In the genomic region with DNA sequence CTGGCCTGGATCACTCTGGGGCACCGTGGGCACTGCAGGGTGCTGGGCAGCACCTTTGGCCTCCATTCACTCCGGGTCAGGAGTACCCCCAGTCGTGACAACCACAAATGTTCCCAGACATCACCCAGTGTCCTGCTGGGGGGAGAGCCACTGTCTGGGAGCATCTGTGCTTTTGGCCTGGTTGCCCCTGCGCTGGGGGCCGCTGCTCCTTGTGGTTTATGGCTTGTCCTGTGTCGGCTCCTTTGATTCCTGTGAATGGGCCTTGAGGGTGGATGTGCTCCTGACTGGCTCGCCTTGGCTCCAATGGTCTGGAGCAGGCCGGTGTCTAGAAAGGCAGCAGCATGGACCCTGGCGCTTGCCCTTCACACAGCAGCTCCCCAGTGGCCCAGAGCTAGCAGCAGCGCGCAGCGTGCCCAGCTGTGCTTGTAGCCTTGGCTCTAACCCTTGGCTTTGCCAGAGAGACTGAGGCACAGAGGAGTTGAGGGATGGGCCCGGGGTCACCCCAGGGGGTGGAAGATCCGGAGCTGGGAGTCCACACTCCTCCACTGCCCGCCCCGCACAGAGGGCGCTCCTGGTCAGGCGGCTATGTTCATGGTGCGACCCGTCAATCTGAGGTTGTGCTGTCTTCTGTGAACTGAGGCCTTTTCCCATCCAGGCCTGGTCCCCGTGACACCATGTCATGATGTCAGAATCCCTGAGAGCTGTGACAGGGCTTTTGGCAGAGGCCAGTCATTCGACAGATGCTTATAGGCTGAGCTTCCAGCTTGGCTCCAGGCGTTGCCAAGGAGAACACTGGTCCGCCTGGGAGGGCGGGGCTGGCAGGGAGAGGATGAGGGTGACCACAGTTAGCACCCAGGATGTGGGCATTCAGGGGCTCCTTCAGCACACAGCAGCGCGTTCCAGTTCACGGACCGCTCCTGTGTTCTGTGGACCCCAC, we compare ENCODE assay signal across 8 cellular contexts. TPM values are rescaled to one million over a fixed set of nuclear protein-coding genes. Genes with fewer than 3 reads are reported as not detected.
DNase-seq lines count a peak whose midpoint lies in the region; ATAC-seq, FAIRE-seq and TF ChIP-seq lines count a peak whose summit lies in the region.

No MANE protein-coding gene starts in this region.

- POLR2A ChIA-PET in WTC11 (lab: Charles Lee) = no interaction called here

- peaks cover 65% of the 10 kb centered on the region for H3K4me1 Mint-ChIP-seq in WTC11

- TF ChIP-seq POLR2A in GM12892 (IDR thresholded peaks at IDR 0.05; ENCODE audit: low read depth, low read length) = no peak

- peak; percentile 21 for DNase-seq in DMS 273 treated with DMSO at 0.1 percent for 48 hours (lab: John Stamatoyannopoulos, UW)
- DNase-seq in WTC11 (ENCODE audit: low spot score) = no peak
- DNase-seq in foreskin fibroblast = peak; percentile 60 to 78
- peak; percentile 77 to 99 (median 90) for DNase-seq in posterior cingulate gyrus
- no peak for DNase-seq in GM12892 (ENCODE audit: insufficient read length)
- no peak for DNase-seq in KBM-7
- DNase-seq in NCI-H774 (lab: John Stamatoyannopoulos, UW) = no peak

- ATAC-seq in WTC11 (no peak), esophagus mucosa (no peak)

- no peak overlapping the region for H3K4me3 Mint-ChIP-seq in WTC11

- H3K27me3 Mint-ChIP-seq in WTC11 (ENCODE audit: low read depth) = no peaks in the 10 kb centered on the region

- H3K9me3 Mint-ChIP-seq in WTC11 = no peaks in the 10 kb centered on the region

- in situ Hi-C loops in KBM-7 (cut with MboI; ENCODE audit: low pct_unique_long_range_greater_than_20kb, low sequenced_read_pairs) = no loop called here

- peaks cover 27% of the 10 kb centered on the region for H3K36me3 Mint-ChIP-seq in WTC11

- intact Hi-C loops in posterior cingulate gyrus (cut with DNase I) = no loop called here

- peak overlapping the region; percentile 95 for H3K27ac Mint-ChIP-seq in WTC11

- no peak for FAIRE-seq in GM12892 (lab: Jason Lieb, UNC)

- CTCF ChIA-PET in WTC11 (lab: Charles Lee) = no interaction called here

- TF ChIP-seq CTCF in WTC11 (IDR thresholded peaks at IDR 0.05) (no peak), foreskin fibroblast (IDR thresholded peaks at IDR 0.05; ENCODE audit: low read depth, low read length) (no peak)

- no peak overlapping the region for H3K4me3 ChIP-seq in foreskin fibroblast (ENCODE audit: low read depth in 1 of 2, low read length in 2 of 2)

TF ChIP-seq in WTC11, 78 proteins besides CTCF, POLR2A, EP300 and RAD21:
- TF ChIP-seq IRF1 (CRISPR knock-in tag; IDR thresholded peaks at IDR 0.05) = no peak
- no peak for TF ChIP-seq NFATC4 (CRISPR knock-in tag; IDR thresholded peaks at IDR 0.05)
- TF ChIP-seq, protein P1, sequence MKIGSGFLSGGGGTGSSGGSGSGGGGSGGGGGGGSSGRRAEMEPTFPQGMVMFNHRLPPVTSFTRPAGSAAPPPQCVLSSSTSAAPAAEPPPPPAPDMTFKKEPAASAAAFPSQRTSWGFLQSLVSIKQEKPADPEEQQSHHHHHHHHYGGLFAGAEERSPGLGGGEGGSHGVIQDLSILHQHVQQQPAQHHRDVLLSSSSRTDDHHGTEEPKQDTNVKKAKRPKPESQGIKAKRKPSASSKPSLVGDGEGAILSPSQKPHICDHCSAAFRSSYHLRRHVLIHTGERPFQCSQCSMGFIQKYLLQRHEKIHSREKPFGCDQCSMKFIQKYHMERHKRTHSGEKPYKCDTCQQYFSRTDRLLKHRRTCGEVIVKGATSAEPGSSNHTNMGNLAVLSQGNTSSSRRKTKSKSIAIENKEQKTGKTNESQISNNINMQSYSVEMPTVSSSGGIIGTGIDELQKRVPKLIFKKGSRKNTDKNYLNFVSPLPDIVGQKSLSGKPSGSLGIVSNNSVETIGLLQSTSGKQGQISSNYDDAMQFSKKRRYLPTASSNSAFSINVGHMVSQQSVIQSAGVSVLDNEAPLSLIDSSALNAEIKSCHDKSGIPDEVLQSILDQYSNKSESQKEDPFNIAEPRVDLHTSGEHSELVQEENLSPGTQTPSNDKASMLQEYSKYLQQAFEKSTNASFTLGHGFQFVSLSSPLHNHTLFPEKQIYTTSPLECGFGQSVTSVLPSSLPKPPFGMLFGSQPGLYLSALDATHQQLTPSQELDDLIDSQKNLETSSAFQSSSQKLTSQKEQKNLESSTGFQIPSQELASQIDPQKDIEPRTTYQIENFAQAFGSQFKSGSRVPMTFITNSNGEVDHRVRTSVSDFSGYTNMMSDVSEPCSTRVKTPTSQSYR (CRISPR knock-in tag; IDR thresholded peaks at IDR 0.05) = no peak
- no peak for TF ChIP-seq ZNF671 (CRISPR knock-in tag; IDR thresholded peaks at IDR 0.05)
- TF ChIP-seq MLX (CRISPR knock-in tag; IDR thresholded peaks at IDR 0.05) = no peak
- TF ChIP-seq ETV6 (CRISPR knock-in tag; IDR thresholded peaks at IDR 0.05) = no peak
- TF ChIP-seq IRF2 (CRISPR knock-in tag; IDR thresholded peaks at IDR 0.05; ENCODE audit: borderline replicate concordance, low read depth) = no peak
- no peak for TF ChIP-seq ZNF263 (CRISPR knock-in tag; IDR thresholded peaks at IDR 0.05; ENCODE audit: low read depth)
- no peak for TF ChIP-seq JAZF1 (CRISPR knock-in tag; IDR thresholded peaks at IDR 0.05)
- no peak for TF ChIP-seq OVOL2 (CRISPR knock-in tag; IDR thresholded peaks at IDR 0.05; ENCODE audit: borderline replicate concordance)
- no peak for TF ChIP-seq MXD4 (CRISPR knock-in tag; IDR thresholded peaks at IDR 0.05; ENCODE audit: borderline replicate concordance)
- TF ChIP-seq EMX1 (CRISPR knock-in tag; IDR thresholded peaks at IDR 0.05) = no peak
- TF ChIP-seq, protein P2, sequence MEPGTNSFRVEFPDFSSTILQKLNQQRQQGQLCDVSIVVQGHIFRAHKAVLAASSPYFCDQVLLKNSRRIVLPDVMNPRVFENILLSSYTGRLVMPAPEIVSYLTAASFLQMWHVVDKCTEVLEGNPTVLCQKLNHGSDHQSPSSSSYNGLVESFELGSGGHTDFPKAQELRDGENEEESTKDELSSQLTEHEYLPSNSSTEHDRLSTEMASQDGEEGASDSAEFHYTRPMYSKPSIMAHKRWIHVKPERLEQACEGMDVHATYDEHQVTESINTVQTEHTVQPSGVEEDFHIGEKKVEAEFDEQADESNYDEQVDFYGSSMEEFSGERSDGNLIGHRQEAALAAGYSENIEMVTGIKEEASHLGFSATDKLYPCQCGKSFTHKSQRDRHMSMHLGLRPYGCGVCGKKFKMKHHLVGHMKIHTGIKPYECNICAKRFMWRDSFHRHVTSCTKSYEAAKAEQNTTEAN (CRISPR knock-in tag; IDR thresholded peaks at IDR 0.05) = no peak
- no peak for TF ChIP-seq FOXK1 (CRISPR knock-in tag; IDR thresholded peaks at IDR 0.05)
- TF ChIP-seq CBFB (CRISPR knock-in tag; IDR thresholded peaks at IDR 0.05; ENCODE audit: low read depth) = no peak
- no peak for TF ChIP-seq TCF7 (CRISPR knock-in tag; IDR thresholded peaks at IDR 0.05; ENCODE audit: low read depth)

RNA-seq across cellular contexts. Expression of gene DAZAP1, which starts 4.1 kb away (rescaled TPM):
- total RNA-seq in WTC11 (2021) (338 to 360 TPM (median 339 TPM) in 3 replicates), esophagus mucosa (91.6 TPM)
- polyA plus RNA-seq in GM12892 (2012; ENCODE audit: missing spikeins) = 74.9 TPM

RNA-seq across cellular contexts. Expression of gene GAMT, which starts 10.2 kb away (rescaled TPM):
- total RNA-seq in WTC11 (2021) = 27.7 to 33.6 TPM (median 28.9 TPM) in 3 replicates
- 19.2 TPM for total RNA-seq in esophagus mucosa
- polyA plus RNA-seq in GM12892 (2012; ENCODE audit: missing spikeins) = 12.3 TPM

RNA-seq across cellular contexts. Expression of gene RPS15, which starts 26.7 kb away (rescaled TPM):
- total RNA-seq in WTC11 (2021) (1,932 to 2,169 TPM (median 2,158 TPM) in 3 replicates), esophagus mucosa (1,167 TPM)
- 1,490 TPM for polyA plus RNA-seq in GM12892 (2012; ENCODE audit: missing spikeins)

RNA-seq across cellular contexts. Expression of gene NDUFS7, which starts 27.8 kb away (rescaled TPM):
- total RNA-seq in WTC11 (2021) (136 to 149 TPM (median 139 TPM) in 3 replicates), esophagus mucosa (120 TPM)
- polyA plus RNA-seq in GM12892 (2012; ENCODE audit: missing spikeins) = 13.5 TPM

RNA-seq across cellular contexts. Expression of gene APC2, which starts 38.4 kb away (rescaled TPM):
- total RNA-seq in WTC11 (2021) = 1.0 to 1.4 TPM (median 1.1 TPM) in 3 replicates
- 0.48 TPM for total RNA-seq in esophagus mucosa
- 0.23 TPM for polyA plus RNA-seq in GM12892 (2012; ENCODE audit: missing spikeins)

Comparison
In these comparisons a context has a peak if more than half of its experiments do, and no peak if none do; other contexts are left out.
1. DNase-seq: peak in DMS 273 treated with DMSO at 0.1 percent for 48 hours (single experiment), foreskin fibroblast (2 of 2) and posterior cingulate gyrus (10 of 10); none in WTC11 (single experiment), GM12892 (single experiment), KBM-7 (single experiment) and NCI-H774 (single experiment).